ENCODE assay signal across 14 cellular contexts in the genomic region with DNA sequence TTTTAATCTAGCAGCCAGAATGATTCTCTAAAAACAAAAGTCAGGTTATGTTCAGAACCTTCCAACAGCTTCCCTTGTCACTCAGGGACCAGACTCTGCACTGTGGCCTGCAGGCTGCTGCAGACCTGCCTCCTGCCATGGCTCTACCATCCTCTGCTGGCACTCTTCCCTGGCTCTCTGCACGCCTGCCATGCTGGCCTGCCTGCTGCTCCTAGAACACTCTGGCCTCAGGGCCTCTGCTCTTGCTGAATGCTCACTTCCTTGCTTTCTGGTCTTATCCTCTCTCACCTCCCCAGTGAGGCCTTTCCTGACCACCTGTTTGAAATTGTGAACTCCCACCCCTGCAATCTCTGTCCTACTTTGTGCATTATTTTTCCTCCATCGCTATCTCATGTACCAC.
DNase-seq lines count a peak whose midpoint lies in the region; ATAC-seq and TF ChIP-seq lines count a peak whose summit lies in the region.
"Had no signal": no experiment of that assay in that cellular context is flagged by ENCODE, and none has a peak within 500 bp of the region (broad histone marks: within the 10 kb centered on the region; RNA-seq: fewer than 3 reads in every experiment).

No MANE protein-coding gene starts in this region.

- H3K18ac ChIP-seq in trophoblast cell (ENCODE audit: low read length), result peak overlapping the region; percentile 25

- no peak for TF ChIP-seq EP300 in suprapubic skin (IDR thresholded peaks at IDR 0.05)

- H4K20me1 ChIP-seq in GM23338 (replicated peaks; ENCODE audit: insufficient read depth), result no peaks in the 10 kb centered on the region; the same call in 1 of the 2 replicates
- H4K20me1 ChIP-seq: BLaER1 had no signal

- H3K9me3 Mint-ChIP-seq in GM23338, result no peaks in the 10 kb centered on the region
- H3K9me3 Mint-ChIP-seq in endothelial cell (ENCODE audit: unreplicated experiment), result no peaks in the 10 kb centered on the region
- H3K9me3 Mint-ChIP-seq: activated naive CD4-positive, alpha-beta T cell treated with anti-CD3 and anti-CD28 coated beads, Interleukin-2, amount 50 U/mL, for 24 hours; neural crest cell had no signal

- H3K4me2 ChIP-seq in GM23338, result no peak overlapping the region
- no peak overlapping the region for H3K4me2 ChIP-seq in trophoblast cell (ENCODE audit: low read length)
- H3K4me2 ChIP-seq: BLaER1 had no signal

- H3K9ac ChIP-seq in trophoblast cell (ENCODE audit: low read length), result no peak overlapping the region
- H3K9ac ChIP-seq: BLaER1 had no signal

- H4K8ac ChIP-seq in trophoblast cell (ENCODE audit: low read depth, low read length), result peak overlapping the region; percentile 25

- H2AK5ac ChIP-seq in trophoblast cell (ENCODE audit: low read length), result no peak overlapping the region

- no peaks in the 10 kb centered on the region for H3K79me2 ChIP-seq in GM23338 (replicated peaks; ENCODE audit: insufficient read depth)
- no peaks in the 10 kb centered on the region for H3K79me2 ChIP-seq in trophoblast cell (ENCODE audit: control insufficient read depth, insufficient read depth, low read length, poor library complexity)

- H4K91ac ChIP-seq in trophoblast cell (ENCODE audit: low read depth, low read length), result peak overlapping the region; percentile 29

- H3K9me2 ChIP-seq in GM23338 (ENCODE audit: insufficient read depth), result no peaks in the 10 kb centered on the region

- no peak overlapping the region for H4K12ac ChIP-seq in trophoblast cell (ENCODE audit: low read depth, low read length)

- H2BK120ac ChIP-seq in trophoblast cell (ENCODE audit: insufficient read depth, low read length, poor library complexity), result no peak overlapping the region

- H2BK12ac ChIP-seq in trophoblast cell (ENCODE audit: low read length), result no peak overlapping the region

- TF ChIP-seq POLR2A in Peyer's patch (IDR thresholded peaks at IDR 0.05) (no peak), suprapubic skin (IDR thresholded peaks at IDR 0.05) (no peak), spleen (IDR thresholded peaks at IDR 0.05) (no peak)

- H3K4me1 Mint-ChIP-seq in GM23338 (peaks cover 21% of the 10 kb centered on the region), endothelial cell (ENCODE audit: unreplicated experiment) (peaks cover 45% of the 10 kb centered on the region)

- DNase-seq in GM23338 (ENCODE audit: low spot score) (no peak), Peyer's patch (peak in 2 of 3 donors; percentile 60 to 63), head of caudate nucleus (peak in 33 of 42 donors; percentile 7 to 66 (median 33)), trophoblast cell (no peak), globus pallidus (ENCODE audit: low spot score) (no peak), suprapubic skin (ENCODE audit: low spot score in 2 of 2) (no peak), spleen (no peak), endothelial cell (ENCODE audit: low spot score) (no peak)
- DNase-seq: GDM1, NCI-H2227 treated with DMSO at 0.1 percent for 48 hours had no signal

- peaks cover 28% of the 10 kb centered on the region for H3K27me3 ChIP-seq in GM23338 (ENCODE audit: insufficient read depth)
- H3K27me3 ChIP-seq in Peyer's patch, result no peaks in the 10 kb centered on the region
- no peaks in the 10 kb centered on the region for H3K27me3 ChIP-seq in trophoblast cell (ENCODE audit: insufficient read depth, low read length)
- no peaks in the 10 kb centered on the region for H3K27me3 ChIP-seq in suprapubic skin
- H3K27me3 ChIP-seq in spleen (replicated peaks in 1 of 7), result no peaks in the 10 kb centered on the region
- H3K27me3 ChIP-seq: BLaER1 had no signal

- peaks cover 3% of the 10 kb centered on the region for H3K79me1 ChIP-seq in trophoblast cell (ENCODE audit: low read length)

- no CpG with 5 or more reads among the region's 2 CpGs for WGBS in trophoblast cell (ENCODE audit: extremely low coverage, insufficient coverage, insufficient read length)
- WGBS in suprapubic skin, result 64% methylated on average over 2 of the region's 2 CpGs
- WGBS in spleen, 5 donors, result 77 to 90% (median 81%) methylated on average over 2 of the region's 2 CpGs

- H3K27ac Mint-ChIP-seq in GM23338 (peak overlapping the region; percentile 1; the same call in 1 of the 2 replicates), endothelial cell (ENCODE audit: unreplicated experiment) (no peak overlapping the region)
- H3K27ac Mint-ChIP-seq: activated naive CD4-positive, alpha-beta T cell treated with anti-CD3 and anti-CD28 coated beads, Interleukin-2, amount 50 U/mL, for 24 hours had no signal

- H3K23ac ChIP-seq in trophoblast cell (ENCODE audit: low read length), result no peak overlapping the region

- no peak overlapping the region for H3K4me3 Mint-ChIP-seq in GM23338
- H3K4me3 Mint-ChIP-seq in endothelial cell (ENCODE audit: unreplicated experiment), result no peak overlapping the region
- H3K4me3 Mint-ChIP-seq: activated naive CD4-positive, alpha-beta T cell treated with anti-CD3 and anti-CD28 coated beads, Interleukin-2, amount 50 U/mL, for 24 hours; neural crest cell had no signal

- H3K14ac ChIP-seq in trophoblast cell (ENCODE audit: low read length), result peak overlapping the region; percentile 4

- no peaks in the 10 kb centered on the region for H3F3A ChIP-seq in GM23338 (replicated peaks; ENCODE audit: low read depth)

- no peaks in the 10 kb centered on the region for H3K36me3 ChIP-seq in GM23338 (ENCODE audit: insufficient read depth)
- H3K36me3 ChIP-seq in Peyer's patch, result no peaks in the 10 kb centered on the region
- no peaks in the 10 kb centered on the region for H3K36me3 ChIP-seq in trophoblast cell (ENCODE audit: control insufficient read depth in 1 of 2, insufficient read depth in 2 of 2, low read length in 2 of 2)
- no peaks in the 10 kb centered on the region for H3K36me3 ChIP-seq in suprapubic skin
- H3K36me3 ChIP-seq in spleen, result no peaks in the 10 kb centered on the region
- H3K36me3 ChIP-seq: BLaER1 had no signal

- H3K4me3 ChIP-seq in GM23338, result no peak overlapping the region
- H3K4me3 ChIP-seq in Peyer's patch, result no peak overlapping the region
- no peak overlapping the region for H3K4me3 ChIP-seq in trophoblast cell (ENCODE audit: low read depth, low read length)
- H3K4me3 ChIP-seq in suprapubic skin, result no peak overlapping the region
- no peak overlapping the region for H3K4me3 ChIP-seq in spleen
- H3K4me3 ChIP-seq: BLaER1, coronary artery had no signal

- H3K27ac ChIP-seq in GM23338 (ENCODE audit: low read depth) (no peak overlapping the region), Peyer's patch (no peak overlapping the region), trophoblast cell (ENCODE audit: low read depth, low read length) (no peak overlapping the region), suprapubic skin (no peak overlapping the region), spleen (no peak overlapping the region)
- H3K27ac ChIP-seq: BLaER1, coronary artery had no signal

- no peak overlapping the region for H2AFZ ChIP-seq in GM23338
- no peak overlapping the region for H2AFZ ChIP-seq in trophoblast cell (ENCODE audit: insufficient read depth, low read length, poor library complexity)

- peak; percentile 60; the same call in 2 of the 3 replicates for ATAC-seq in GM23338

- no peak overlapping the region for H3K4ac ChIP-seq in trophoblast cell (ENCODE audit: low read depth, low read length)

- no peaks in the 10 kb centered on the region for H3K27me3 Mint-ChIP-seq in GM23338 (ENCODE audit: insufficient read depth, low read depth, poor library complexity)
- no peaks in the 10 kb centered on the region for H3K27me3 Mint-ChIP-seq in endothelial cell (ENCODE audit: unreplicated experiment)
- H3K27me3 Mint-ChIP-seq: activated naive CD4-positive, alpha-beta T cell treated with anti-CD3 and anti-CD28 coated beads, Interleukin-2, amount 50 U/mL, for 24 hours had no signal

- intact Hi-C loops in head of caudate nucleus (cut with DNase I) (no loop called here), spleen (cut with DNase I; ENCODE audit: low total_unique reads) (no loop called here)

- peak overlapping the region; percentile 2 for H2BK5ac ChIP-seq in trophoblast cell (ENCODE audit: low read depth, low read length, poor library complexity)

- H3K9me3 ChIP-seq in Peyer's patch, result no peaks in the 10 kb centered on the region
- no peaks in the 10 kb centered on the region for H3K9me3 ChIP-seq in trophoblast cell (ENCODE audit: insufficient read depth, low read depth, low read length)
- no peaks in the 10 kb centered on the region for H3K9me3 ChIP-seq in suprapubic skin
- no peaks in the 10 kb centered on the region for H3K9me3 ChIP-seq in spleen
- H3K9me3 ChIP-seq: BLaER1 had no signal

- TF ChIP-seq CTCF in GM23338 (conservative IDR thresholded peaks at IDR 0.05; ENCODE audit: low read depth in 2 of 2) (no peak), Peyer's patch (IDR thresholded peaks at IDR 0.05) (no peak), suprapubic skin (IDR thresholded peaks at IDR 0.05) (no peak), spleen (IDR thresholded peaks at IDR 0.05 in 8 of 11, conservative IDR thresholded peaks at IDR 0.05 in 3 of 11) (no peak), endothelial cell (IDR thresholded peaks at IDR 0.05; ENCODE audit: unreplicated experiment) (no peak)

- H3K4me1 ChIP-seq in GM23338 (ENCODE audit: insufficient read depth) (peaks cover 14% of the 10 kb centered on the region), Peyer's patch (peaks cover 0 to 41% (median 2%) of the 10 kb centered on the region in 4 donors), trophoblast cell (ENCODE audit: control insufficient read depth in 1 of 2, insufficient read depth in 2 of 2, low read length in 2 of 2) (peaks cover 3% of the 10 kb centered on the region in 2 experiments), suprapubic skin (peaks cover 46% of the 10 kb centered on the region), spleen (peaks cover 0 to 13% (median 4%) of the 10 kb centered on the region in 6 donors)

- H3K36me3 Mint-ChIP-seq in GM23338 (ENCODE audit: low read depth) (no peaks in the 10 kb centered on the region), endothelial cell (ENCODE audit: low read depth, unreplicated experiment) (no peaks in the 10 kb centered on the region)

TF ChIP-seq in GM23338, 12 proteins besides CTCF, POLR2A, EP300 and RAD21 (continues in another document):
- TF ChIP-seq CREB1 (CRISPR knock-in tag; IDR thresholded peaks at IDR 0.05; ENCODE audit: low read depth) (no peak), ETS1 (IDR thresholded peaks at IDR 0.05) (no peak), STAT1 (IDR thresholded peaks at IDR 0.05; ENCODE audit: unreplicated experiment) (no peak), EZH2phosphoT487 (IDR thresholded peaks at IDR 0.05; ENCODE audit: unreplicated experiment) (no peak), EZH2 (IDR thresholded peaks at IDR 0.05; ENCODE audit: low read depth, unreplicated experiment) (no peak), NANOG (IDR thresholded peaks at IDR 0.05; ENCODE audit: borderline replicate concordance) (no peak), ZNF114 (CRISPR knock-in tag; IDR thresholded peaks at IDR 0.05) (no peak)

Comparison
In these comparisons a context has a peak if more than half of its experiments do, and no peak if none do; other contexts are left out.
1. DNase-seq: peak in Peyer's patch (2 of 3) and head of caudate nucleus (33 of 42); none in GM23338 (single experiment), trophoblast cell (0 of 2), globus pallidus (single experiment), suprapubic skin (0 of 2), spleen (single experiment) and endothelial cell (single experiment).